In genomic region chr7:36032362-36032818, GRCh38 we compare ENCODE assay signal across 21 cellular contexts.
DNase-seq lines count a peak whose midpoint lies in the region; ATAC-seq and TF ChIP-seq lines count a peak whose summit lies in the region.
"Had no signal": no experiment of that assay in that cellular context is flagged by ENCODE, and none has a peak within 500 bp of the region (broad histone marks: within the 10 kb centered on the region; RNA-seq: fewer than 3 reads in every experiment).

No MANE protein-coding gene starts in this region.

- no peak overlapping the region for H3K4me3 ChIP-seq in CD8-positive, alpha-beta memory T cell (ENCODE audit: low read length)
- H3K4me3 ChIP-seq: cardiac muscle cell had no signal

- H3K9me3 Mint-ChIP-seq in brain = peaks cover 0 to 6% (median 0%) of the 10 kb centered on the region in 5 experiments
- H3K9me3 Mint-ChIP-seq in CD8-positive, alpha-beta memory T cell = no peaks in the 10 kb centered on the region

- H3K4me3 Mint-ChIP-seq in brain = peak overlapping the region in 1 of 5 experiments; percentile 47
- no peak overlapping the region for H3K4me3 Mint-ChIP-seq in CD8-positive, alpha-beta memory T cell
- H3K4me3 Mint-ChIP-seq: activated CD4-positive, alpha-beta T cell treated with anti-CD3 and anti-CD28 coated beads for 36 hours had no signal

- no peaks in the 10 kb centered on the region for H3K9me3 ChIP-seq in CD8-positive, alpha-beta memory T cell (ENCODE audit: low read length)

- no peaks in the 10 kb centered on the region for H3K4me1 ChIP-seq in CD8-positive, alpha-beta memory T cell (ENCODE audit: insufficient read depth, low read length)

- CTCF ChIA-PET in CD8-positive, alpha-beta memory T cell (lab: Charles Lee) = no interaction called here

- no peaks in the 10 kb centered on the region for H3K36me3 ChIP-seq in CD8-positive, alpha-beta memory T cell (ENCODE audit: insufficient read depth, low read length)
- H3K36me3 ChIP-seq: cardiac muscle cell had no signal

- no peak overlapping the region for H3K27ac ChIP-seq in CD8-positive, alpha-beta memory T cell (ENCODE audit: low read depth, low read length)
- H3K27ac ChIP-seq: cardiac muscle cell had no signal

- peaks cover 4% of the 10 kb centered on the region for H3K27me3 Mint-ChIP-seq in brain
- peaks cover 13 to 54% of the 10 kb centered on the region in 2 donors for H3K27me3 Mint-ChIP-seq in CD8-positive, alpha-beta memory T cell

- no peak for TF ChIP-seq CTCF in brain (conservative IDR thresholded peaks at IDR 0.05)

- peak; percentile 72 for DNase-seq in Ammon's horn (ENCODE audit: low spot score)
- peak; percentile 66 for DNase-seq in M059J (ENCODE audit: low read depth)
- DNase-seq in occipital lobe (lab: John Stamatoyannopoulos, UW) = peak; percentile 17
- DNase-seq in activated CD8-positive, alpha-beta memory T cell treated with anti-CD3 and anti-CD28 coated beads for 24 hours = no peak
- no peak for DNase-seq in CD8-positive, alpha-beta memory T cell
- DNase-seq in DMS 273 treated with DMSO at 0.1 percent for 48 hours (lab: John Stamatoyannopoulos, UW) = no peak
- DNase-seq: activated CD4-positive, alpha-beta T cell treated with anti-CD3 and anti-CD28 coated beads for 36 hours; activated naive CD4-positive, alpha-beta T cell treated with anti-CD3 and anti-CD28 coated beads, Interleukin-2, amount 50 U/mL, for 16 hours; DND-41; effector CD8-positive, alpha-beta T cell; left colon; NCI-H2029; NCI-H82; Right ventricle myocardium superior; stimulated activated CD4-positive, alpha-beta T cell treated with anti-CD3 and anti-CD28 coated beads, Interleukin-12 subunit alpha, Interleukin-12 subunit beta, amount 100 ng/mL, for 4 hours; stimulated activated naive CD8-positive, alpha-beta T cell treated with anti-CD3 and anti-CD28 coated beads, Interleukin-15, Interleukin-2, amounts not matched to agents 100 U/mL and 50 U/mL, for 24 hours; T-helper 2 cell had no signal

- no peaks in the 10 kb centered on the region for H3K36me3 Mint-ChIP-seq in brain
- no peaks in the 10 kb centered on the region for H3K36me3 Mint-ChIP-seq in CD8-positive, alpha-beta memory T cell

- H3K27ac Mint-ChIP-seq in brain = peak overlapping the region; percentile 20 to 92 (median 84)
- no peak overlapping the region for H3K27ac Mint-ChIP-seq in CD8-positive, alpha-beta memory T cell
- H3K27ac Mint-ChIP-seq: activated CD4-positive, alpha-beta T cell treated with anti-CD3 and anti-CD28 coated beads for 36 hours; progenitor cell of endocrine pancreas had no signal

- peaks cover 58% of the 10 kb centered on the region for H3K4me1 Mint-ChIP-seq in brain
- no peaks in the 10 kb centered on the region for H3K4me1 Mint-ChIP-seq in CD8-positive, alpha-beta memory T cell
- H3K4me1 Mint-ChIP-seq: activated CD4-positive, alpha-beta T cell treated with anti-CD3 and anti-CD28 coated beads for 36 hours had no signal

- ATAC-seq in HG03097 (IDR thresholded peaks at IDR 0.05; ENCODE audit: low FRiP score, unreplicated experiment) = no peak
- ATAC-seq: activated CD4-positive, alpha-beta T cell treated with anti-CD3 and anti-CD28 coated beads for 36 hours; left colon; stimulated activated naive CD8-positive, alpha-beta T cell treated with anti-CD3 and anti-CD28 coated beads, Interleukin-15, Interleukin-2, amounts not matched to agents 100 U/mL and 50 U/mL, for 24 hours had no signal

- POLR2A ChIA-PET in CD8-positive, alpha-beta memory T cell (lab: Charles Lee) = no interaction called here

- no peaks in the 10 kb centered on the region for H3K27me3 ChIP-seq in CD8-positive, alpha-beta memory T cell (ENCODE audit: insufficient read depth, low read length, poor library complexity, severe bottlenecking)
- H3K27me3 ChIP-seq: cardiac muscle cell had no signal

Comparison
In these comparisons a context has a peak if more than half of its experiments do, and no peak if none do; other contexts are left out.
1. DNase-seq: peak in Ammon's horn (single experiment), M059J (single experiment) and occipital lobe (single experiment); none in activated CD8-positive, alpha-beta memory T cell treated with anti-CD3 and anti-CD28 coated beads for 24 hours (single experiment), CD8-positive, alpha-beta memory T cell (0 of 5) and DMS 273 treated with DMSO at 0.1 percent for 48 hours (single experiment).
2. H3K27ac Mint-ChIP-seq: peak in brain (5 of 5); none in CD8-positive, alpha-beta memory T cell (0 of 8).